In the genomic region with DNA sequence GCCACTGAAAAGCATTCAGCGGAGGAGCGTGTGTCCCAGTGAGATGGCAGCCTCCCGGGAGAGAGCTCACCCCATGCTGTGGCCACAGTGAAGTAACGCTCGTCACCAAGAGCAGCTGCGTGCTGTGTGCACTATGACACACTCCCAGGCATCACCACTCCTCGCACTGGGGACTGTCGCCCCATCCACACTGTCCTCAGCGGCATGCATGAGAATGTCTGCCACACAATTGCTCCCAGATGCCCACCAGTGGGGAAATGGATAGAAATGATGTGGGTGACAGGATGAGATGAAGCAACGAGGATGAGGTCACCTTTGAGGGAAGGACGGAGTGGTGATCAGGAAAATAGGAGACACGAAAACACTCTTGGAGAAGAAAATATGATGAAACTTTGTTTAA, we compare ENCODE assay signal across 19 cellular contexts.
A peak's percentile ranks its signal among the peaks of the same experiment; 100 is the strongest.
DNase-seq lines count a peak whose midpoint lies in the region; ATAC-seq, FAIRE-seq and TF ChIP-seq lines count a peak whose summit lies in the region.
"Had no signal": no experiment of that assay in that cellular context is flagged by ENCODE, and none has a peak within 500 bp of the region (broad histone marks: within the 10 kb centered on the region; RNA-seq: fewer than 3 reads in every experiment).

No MANE protein-coding gene starts in this region.

- peak overlapping the region; percentile 62 to 97 (median 92); a peak in 21 of 22 replicates for H3K4me2 ChIP-seq in BLaER1 treated with 17β-estradiol and CSF1 and Interleukin-3, amounts not matched to agents 10 nM and 100 nM
- H3K4me2 ChIP-seq in neural progenitor cell: no peak overlapping the region

- DNase-seq in AG10803 (ENCODE audit: low read depth): peak; percentile 24
- peak; percentile 58 for DNase-seq in epidermal melanocyte (ENCODE audit: insufficient read length, low spot score)
- no peak for DNase-seq in neural progenitor cell (ENCODE audit: low spot score)
- no peak for DNase-seq in substantia nigra (lab: John Stamatoyannopoulos, UW)
- no peak for DNase-seq in GM19239 (ENCODE audit: insufficient read length, low spot score)
- DNase-seq: CD4-positive, CD25-positive, alpha-beta regulatory T cell; COR-L47; KG1; NCI-H1417; NCI-H187; NCI-H226; NCI-H524; NCI-H82; OCI-M1; SJCRH30 had no signal

- H3K79me2 ChIP-seq in neural progenitor cell (ENCODE audit: low read depth): no peaks in the 10 kb centered on the region

- peaks cover 33% of the 10 kb centered on the region for H3K4me1 Mint-ChIP-seq in neural progenitor cell
- H3K4me1 Mint-ChIP-seq: CD4-positive, CD25-positive, alpha-beta regulatory T cell had no signal

- peaks cover 0 to under 1% (median 0%) of the 10 kb centered on the region in 11 experiments; a peak in 1 of 22 replicates for H3K9me3 ChIP-seq in BLaER1 treated with 17β-estradiol and CSF1 and Interleukin-3, amounts not matched to agents 10 nM and 100 nM (replicated peaks in 1 of 11)
- H3K9me3 ChIP-seq in neural progenitor cell (ENCODE audit: low read depth): no peaks in the 10 kb centered on the region
- H3K9me3 ChIP-seq: SJCRH30 had no signal

- no peak overlapping the region for H2AFZ ChIP-seq in neural progenitor cell (replicated peaks)

- no peak overlapping the region for H3K4me3 Mint-ChIP-seq in neural progenitor cell
- H3K4me3 Mint-ChIP-seq: CD4-positive, CD25-positive, alpha-beta regulatory T cell had no signal

- H3K4me1 ChIP-seq in BLaER1 treated with 17β-estradiol and CSF1 and Interleukin-3, amounts not matched to agents 10 nM and 100 nM: peaks cover 28 to 75% (median 61%) of the 10 kb centered on the region in 10 experiments
- peaks cover 8% of the 10 kb centered on the region for H3K4me1 ChIP-seq in neural progenitor cell
- H3K4me1 ChIP-seq: SJCRH30 had no signal

- peak overlapping the region; percentile 47 for H3K27ac Mint-ChIP-seq in neural progenitor cell
- H3K27ac Mint-ChIP-seq: CD4-positive, CD25-positive, alpha-beta regulatory T cell had no signal

- FAIRE-seq in GM19239 (lab: Jason Lieb, UNC): no peak
- FAIRE-seq: G401.6 had no signal

- no peak for ATAC-seq in HG03432 (IDR thresholded peaks at IDR 0.05; ENCODE audit: unreplicated experiment)
- ATAC-seq: HCT116 had no signal

- no peaks in the 10 kb centered on the region for H4K20me1 ChIP-seq in BLaER1 treated with 17β-estradiol and CSF1 and Interleukin-3, amounts not matched to agents 10 nM and 100 nM
- H4K20me1 ChIP-seq in neural progenitor cell (ENCODE audit: low read depth): no peaks in the 10 kb centered on the region

- no peaks in the 10 kb centered on the region for H3K36me3 Mint-ChIP-seq in neural progenitor cell
- H3K36me3 Mint-ChIP-seq: CD4-positive, CD25-positive, alpha-beta regulatory T cell had no signal

- peak overlapping the region in 5 of 11 experiments; percentile 28 to 76 (median 70); a peak in 8 of 22 replicates for H3K27ac ChIP-seq in BLaER1 treated with 17β-estradiol and CSF1 and Interleukin-3, amounts not matched to agents 10 nM and 100 nM
- H3K27ac ChIP-seq in neural progenitor cell (no peak overlapping the region), substantia nigra (ENCODE audit: low read depth, low read length, poor library complexity, severe bottlenecking) (no peak overlapping the region)
- H3K27ac ChIP-seq: SJCRH30 had no signal

- no peaks in the 10 kb centered on the region for H3F3A ChIP-seq in neural progenitor cell (ENCODE audit: low read depth)

- TF ChIP-seq CTCF in AG10803 (conservative IDR thresholded peaks at IDR 0.05; ENCODE audit: low read length) (no peak), neural progenitor cell (IDR thresholded peaks at IDR 0.05) (no peak)

- peak overlapping the region in 5 of 11 experiments; percentile 4 to 70 (median 65); a peak in 9 of 22 replicates for H3K9ac ChIP-seq in BLaER1 treated with 17β-estradiol and CSF1 and Interleukin-3, amounts not matched to agents 10 nM and 100 nM
- H3K9ac ChIP-seq in neural progenitor cell: no peak overlapping the region

- peaks cover 0 to 20% (median 0%) of the 10 kb centered on the region in 11 experiments; a peak in 4 of 22 replicates for H3K27me3 ChIP-seq in BLaER1 treated with 17β-estradiol and CSF1 and Interleukin-3, amounts not matched to agents 10 nM and 100 nM
- no peaks in the 10 kb centered on the region for H3K27me3 ChIP-seq in neural progenitor cell
- H3K27me3 ChIP-seq: SJCRH30 had no signal

- H3K9me3 Mint-ChIP-seq in neural progenitor cell: no peaks in the 10 kb centered on the region

- H3K4me3 ChIP-seq in AG10803 (ENCODE audit: low read length): no peak overlapping the region
- no peak overlapping the region for H3K4me3 ChIP-seq in BLaER1 treated with 17β-estradiol and CSF1 and Interleukin-3, amounts not matched to agents 10 nM and 100 nM
- H3K4me3 ChIP-seq in neural progenitor cell: no peak overlapping the region
- H3K4me3 ChIP-seq: SJCRH30 had no signal

- H3K27me3 Mint-ChIP-seq in neural progenitor cell (ENCODE audit: insufficient read depth, low read depth): peaks cover 2% of the 10 kb centered on the region
- H3K27me3 Mint-ChIP-seq: CD4-positive, CD25-positive, alpha-beta regulatory T cell had no signal

- no peaks in the 10 kb centered on the region for H3K36me3 ChIP-seq in BLaER1 treated with 17β-estradiol and CSF1 and Interleukin-3, amounts not matched to agents 10 nM and 100 nM
- H3K36me3 ChIP-seq in neural progenitor cell: no peaks in the 10 kb centered on the region
- H3K36me3 ChIP-seq: SJCRH30 had no signal

Comparison
In these comparisons a context has a peak if more than half of its experiments do, and no peak if none do; other contexts are left out.
1. DNase-seq: peak in AG10803 (single experiment) and epidermal melanocyte (single experiment); none in neural progenitor cell (single experiment), substantia nigra (0 of 49) and GM19239 (single experiment).